In genomic region chr15:21656114-21656746, GRCh38 we compare ENCODE assay signal across 8 cellular contexts.
A peak's percentile ranks its signal among the peaks of the same experiment; 100 is the strongest.
DNase-seq lines count a peak whose midpoint lies in the region; ATAC-seq and TF ChIP-seq lines count a peak whose summit lies in the region.
"Not testable (repeated sequence)": the region's sequence is repeated elsewhere in the genome, so short reads cannot be mapped to it uniquely, and the experiment has no call there.

No MANE protein-coding gene starts in this region.

- intact Hi-C loops in activated CD4-positive, alpha-beta T cell treated with anti-CD3 and anti-CD28 coated beads, Interleukin-2, amount 10 ng/mL, durations not matched to agents 24 days and 14 days (cut with micrococcal nuclease), result not testable (repeated sequence)

- not testable (repeated sequence) for H3K9me3 Mint-ChIP-seq in activated CD4-positive, alpha-beta T cell treated with anti-CD3 and anti-CD28 coated beads, Interleukin-2, amount 10 ng/mL, durations not matched to agents 24 days and 14 days; activated naive CD8-positive, alpha-beta T cell treated with anti-CD3 and anti-CD28 coated beads, Interleukin-2, amount 10 ng/mL, durations not matched to agents 7 days and 5 days; stimulated activated naive CD8-positive, alpha-beta T cell treated with anti-CD3 and anti-CD28 coated beads, Interleukin-15, Interleukin-2, amounts not matched to agents 100 ng/mL and 50 ng/mL, for 24 hours

- ATAC-seq in GM18505 (IDR thresholded peaks at IDR 0.05; ENCODE audit: unreplicated experiment) (peak; percentile 17), GM19351 (IDR thresholded peaks at IDR 0.05; ENCODE audit: unreplicated experiment) (peak; percentile 26), GM21619 (IDR thresholded peaks at IDR 0.05; ENCODE audit: unreplicated experiment) (peak; percentile 23), HG03039 (IDR thresholded peaks at IDR 0.05; ENCODE audit: unreplicated experiment) (peak; percentile 32), HG03432 (IDR thresholded peaks at IDR 0.05; ENCODE audit: unreplicated experiment) (peak; percentile 30)
- ATAC-seq in activated naive CD8-positive, alpha-beta T cell treated with anti-CD3 and anti-CD28 coated beads, Interleukin-2, amount 10 ng/mL, durations not matched to agents 7 days and 5 days (ENCODE audit: low read depth), result peak; percentile 57

- not testable (repeated sequence) for TF ChIP-seq POLR2A in GM18505 (IDR thresholded peaks at IDR 0.05; ENCODE audit: borderline replicate concordance, extremely low read depth, insufficient read depth, insufficient read length)

- H3K4me1 Mint-ChIP-seq in activated CD4-positive, alpha-beta T cell treated with anti-CD3 and anti-CD28 coated beads, Interleukin-2, amount 10 ng/mL, durations not matched to agents 24 days and 14 days; activated naive CD8-positive, alpha-beta T cell treated with anti-CD3 and anti-CD28 coated beads, Interleukin-2, amount 10 ng/mL, durations not matched to agents 7 days and 5 days; stimulated activated naive CD8-positive, alpha-beta T cell treated with anti-CD3 and anti-CD28 coated beads, Interleukin-15, Interleukin-2, amounts not matched to agents 100 ng/mL and 50 ng/mL, for 24 hours (ENCODE audit: low read depth): not testable (repeated sequence)

- DNase-seq in activated CD4-positive, alpha-beta T cell treated with anti-CD3 and anti-CD28 coated beads, Interleukin-2, amount 10 ng/mL, durations not matched to agents 24 days and 14 days; activated naive CD8-positive, alpha-beta T cell treated with anti-CD3 and anti-CD28 coated beads, Interleukin-2, amount 10 ng/mL, durations not matched to agents 7 days and 5 days: not testable (repeated sequence)

- not testable (repeated sequence) for H3K36me3 Mint-ChIP-seq in activated CD4-positive, alpha-beta T cell treated with anti-CD3 and anti-CD28 coated beads, Interleukin-2, amount 10 ng/mL, durations not matched to agents 24 days and 14 days (ENCODE audit: low read depth); activated naive CD8-positive, alpha-beta T cell treated with anti-CD3 and anti-CD28 coated beads, Interleukin-2, amount 10 ng/mL, durations not matched to agents 7 days and 5 days; stimulated activated naive CD8-positive, alpha-beta T cell treated with anti-CD3 and anti-CD28 coated beads, Interleukin-15, Interleukin-2, amounts not matched to agents 100 ng/mL and 50 ng/mL, for 24 hours (ENCODE audit: low read depth)

- not testable (repeated sequence) for H3K27me3 Mint-ChIP-seq in activated CD4-positive, alpha-beta T cell treated with anti-CD3 and anti-CD28 coated beads, Interleukin-2, amount 10 ng/mL, durations not matched to agents 24 days and 14 days; activated naive CD8-positive, alpha-beta T cell treated with anti-CD3 and anti-CD28 coated beads, Interleukin-2, amount 10 ng/mL, durations not matched to agents 7 days and 5 days; stimulated activated naive CD8-positive, alpha-beta T cell treated with anti-CD3 and anti-CD28 coated beads, Interleukin-15, Interleukin-2, amounts not matched to agents 100 ng/mL and 50 ng/mL, for 24 hours

- H3K27ac Mint-ChIP-seq in activated CD4-positive, alpha-beta T cell treated with anti-CD3 and anti-CD28 coated beads, Interleukin-2, amount 10 ng/mL, durations not matched to agents 24 days and 14 days; activated naive CD8-positive, alpha-beta T cell treated with anti-CD3 and anti-CD28 coated beads, Interleukin-2, amount 10 ng/mL, durations not matched to agents 7 days and 5 days: not testable (repeated sequence)
- peak overlapping the region; percentile 40 for H3K27ac Mint-ChIP-seq in stimulated activated naive CD8-positive, alpha-beta T cell treated with anti-CD3 and anti-CD28 coated beads, Interleukin-15, Interleukin-2, amounts not matched to agents 100 ng/mL and 50 ng/mL, for 24 hours

- POLR2A ChIA-PET in activated naive CD8-positive, alpha-beta T cell treated with anti-CD3 and anti-CD28 coated beads, Interleukin-2, amount 10 ng/mL, durations not matched to agents 7 days and 5 days (lab: Charles Lee), result not testable (repeated sequence)

- H3K4me3 Mint-ChIP-seq in activated CD4-positive, alpha-beta T cell treated with anti-CD3 and anti-CD28 coated beads, Interleukin-2, amount 10 ng/mL, durations not matched to agents 24 days and 14 days, result peak overlapping the region; percentile 17
- peak overlapping the region; percentile 35 for H3K4me3 Mint-ChIP-seq in activated naive CD8-positive, alpha-beta T cell treated with anti-CD3 and anti-CD28 coated beads, Interleukin-2, amount 10 ng/mL, durations not matched to agents 7 days and 5 days
- H3K4me3 Mint-ChIP-seq in stimulated activated naive CD8-positive, alpha-beta T cell treated with anti-CD3 and anti-CD28 coated beads, Interleukin-15, Interleukin-2, amounts not matched to agents 100 ng/mL and 50 ng/mL, for 24 hours, result not testable (repeated sequence)
